In genomic region chr22:49838771-49839717, GRCh38 we compare ENCODE assay signal across 8 cellular contexts. TPM values are rescaled to one million over a fixed set of nuclear protein-coding genes. Genes with fewer than 3 reads are reported as not detected.
DNase-seq lines count a peak whose midpoint lies in the region; ATAC-seq lines count a peak whose summit lies in the region.

No MANE protein-coding gene starts in this region.

- DNase-seq in activated T-cell treated with anti-CD3 and anti-CD28 coated beads for 1 hour (ENCODE audit: low read depth), result peak; percentile 72
- DNase-seq in left colon, result peak in 1 of 2 donors; percentile 50
- peak; percentile 68 for DNase-seq in stimulated activated naive B cell treated with anti-CD40 and anti-IgM and Interleukin-4, amounts not matched to agents 10 μg/mL and 1 μg/mL and 100 μg/mL, for 72 hours
- no peak for DNase-seq in occipital lobe (lab: John Stamatoyannopoulos, UW)
- DNase-seq in NCI-H748 (lab: John Stamatoyannopoulos, UW; ENCODE audit: unreplicated experiment), result no peak

- peak; percentile 27 for ATAC-seq in left colon
- ATAC-seq in stimulated activated naive B cell treated with anti-CD40 and anti-IgM and Interleukin-4, amounts not matched to agents 10 μg/mL and 1 μg/mL and 100 μg/mL, for 72 hours (replicated peaks), result peak; percentile 94 to 96
- no peak for ATAC-seq in GM18502 (IDR thresholded peaks at IDR 0.05; ENCODE audit: poor library complexity, unreplicated experiment)
- no peak for ATAC-seq in GM21825 (IDR thresholded peaks at IDR 0.05; ENCODE audit: unreplicated experiment)

- peaks cover 11% of the 10 kb centered on the region for H3K27me3 Mint-ChIP-seq in IgD-negative memory B cell
- peaks cover 0 to 5% of the 10 kb centered on the region in 2 donors for H3K27me3 Mint-ChIP-seq in stimulated activated naive B cell treated with anti-CD40 and anti-IgM and Interleukin-4, amounts not matched to agents 10 μg/mL and 1 μg/mL and 100 μg/mL, for 72 hours

- H3K27ac Mint-ChIP-seq in IgD-negative memory B cell, result peak overlapping the region in 2 of 3 donors; percentile 31 to 86
- peak overlapping the region; percentile 81 for H3K27ac Mint-ChIP-seq in stimulated activated naive B cell treated with anti-CD40 and anti-IgM and Interleukin-4, amounts not matched to agents 10 μg/mL and 1 μg/mL and 100 μg/mL, for 72 hours

- H3K36me3 Mint-ChIP-seq in IgD-negative memory B cell, result no peaks in the 10 kb centered on the region
- H3K36me3 Mint-ChIP-seq in stimulated activated naive B cell treated with anti-CD40 and anti-IgM and Interleukin-4, amounts not matched to agents 10 μg/mL and 1 μg/mL and 100 μg/mL, for 72 hours, result no peaks in the 10 kb centered on the region

- H3K9me3 Mint-ChIP-seq in IgD-negative memory B cell, result no peaks in the 10 kb centered on the region
- no peaks in the 10 kb centered on the region for H3K9me3 Mint-ChIP-seq in stimulated activated naive B cell treated with anti-CD40 and anti-IgM and Interleukin-4, amounts not matched to agents 10 μg/mL and 1 μg/mL and 100 μg/mL, for 72 hours

- peak overlapping the region; percentile 69 to 82 (median 78) for H3K4me3 Mint-ChIP-seq in IgD-negative memory B cell
- H3K4me3 Mint-ChIP-seq in stimulated activated naive B cell treated with anti-CD40 and anti-IgM and Interleukin-4, amounts not matched to agents 10 μg/mL and 1 μg/mL and 100 μg/mL, for 72 hours, result peak overlapping the region; percentile 75 to 82

- peaks cover 4 to 12% (median 8%) of the 10 kb centered on the region in 3 donors for H3K4me1 Mint-ChIP-seq in IgD-negative memory B cell
- peaks cover 8 to 11% of the 10 kb centered on the region in 2 donors for H3K4me1 Mint-ChIP-seq in stimulated activated naive B cell treated with anti-CD40 and anti-IgM and Interleukin-4, amounts not matched to agents 10 μg/mL and 1 μg/mL and 100 μg/mL, for 72 hours

- intact Hi-C loops in left colon (cut with DNase I, micrococcal nuclease), result no loop called here

RNA-seq across cellular contexts. Expression of gene BRD1, which starts 11.4 kb away (rescaled TPM):
- 3.1 TPM for polyA plus RNA-seq in IgD-negative memory B cell
- total RNA-seq in left colon (10 to 100 TPM; 32.9 to 34.9 TPM), occipital lobe (44.0 TPM)

RNA-seq across cellular contexts. Expression of gene ZBED4, which starts 14.6 kb away (rescaled TPM):
- 5.0 TPM for polyA plus RNA-seq in IgD-negative memory B cell
- total RNA-seq in left colon (10 to 100 TPM; 16.9 to 19.5 TPM), occipital lobe (24.2 TPM)

Comparison
In these comparisons a context has a peak if more than half of its experiments do, and no peak if none do; other contexts are left out.
1. DNase-seq: peak in activated T-cell treated with anti-CD3 and anti-CD28 coated beads for 1 hour (single experiment) and stimulated activated naive B cell treated with anti-CD40 and anti-IgM and Interleukin-4, amounts not matched to agents 10 μg/mL and 1 μg/mL and 100 μg/mL, for 72 hours (single experiment); none in occipital lobe (single experiment) and NCI-H748 (single experiment).
2. ATAC-seq: peak in left colon (single experiment) and stimulated activated naive B cell treated with anti-CD40 and anti-IgM and Interleukin-4, amounts not matched to agents 10 μg/mL and 1 μg/mL and 100 μg/mL, for 72 hours (2 of 2); none in GM18502 (single experiment) and GM21825 (single experiment).